8 cellular contexts compared by ENCODE assay signal in the genomic region with DNA sequence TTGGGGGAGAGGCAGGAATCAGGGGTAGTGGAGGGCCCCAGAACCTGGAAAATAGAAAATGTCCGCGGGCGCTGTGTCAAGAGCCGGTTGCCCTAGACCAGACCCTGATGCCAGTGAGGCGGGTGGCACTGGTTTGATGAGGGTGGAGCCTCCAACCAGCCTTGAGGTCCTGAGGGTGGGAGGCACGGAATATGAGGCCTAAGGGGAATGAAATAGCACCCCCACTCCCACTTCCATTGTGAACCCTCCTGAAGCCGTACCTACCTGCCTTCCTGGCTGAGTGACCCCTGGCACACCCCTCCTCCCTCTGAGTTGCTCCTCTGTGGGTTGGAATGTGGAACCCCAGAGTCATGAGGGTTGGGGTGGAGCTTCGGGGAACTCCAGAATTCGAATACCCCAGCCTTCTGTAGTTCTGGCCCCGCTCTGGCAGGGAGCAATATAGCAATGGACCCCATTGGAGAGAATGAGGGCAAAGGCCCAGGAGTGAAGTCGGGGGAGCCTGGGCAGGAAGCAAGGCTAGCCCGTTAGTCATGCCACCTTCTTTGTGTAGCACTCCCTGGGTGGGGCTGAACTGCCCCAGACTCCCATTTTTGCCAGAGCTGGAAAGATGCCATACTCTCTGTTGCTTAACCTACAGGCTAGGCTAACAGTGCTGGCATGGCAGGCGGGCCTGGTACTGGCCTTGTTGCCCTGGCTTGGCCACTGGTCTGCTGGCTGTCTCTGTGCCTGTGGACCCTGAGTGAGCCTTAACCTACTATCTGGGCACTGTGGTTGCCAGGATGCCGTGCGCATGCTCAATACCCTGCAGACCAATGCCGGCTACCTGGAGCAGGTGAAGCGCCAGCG. TPM values are rescaled to one million over a fixed set of nuclear protein-coding genes. Genes with fewer than 3 reads are reported as not detected.
DNase-seq lines count a peak whose midpoint lies in the region; ATAC-seq and TF ChIP-seq lines count a peak whose summit lies in the region.

No MANE protein-coding gene starts in this region.

- peak overlapping the region; percentile 97 for H3K27ac ChIP-seq in right cardiac atrium (ENCODE audit: low read length)

- H3K9me3 ChIP-seq in right cardiac atrium (ENCODE audit: control insufficient read depth, low read length) (no peaks in the 10 kb centered on the region), skeletal muscle satellite cell (replicated peaks; ENCODE audit: low read length) (no peaks in the 10 kb centered on the region)

- no peak for TF ChIP-seq POLR2A in GM18505 (IDR thresholded peaks at IDR 0.05; ENCODE audit: borderline replicate concordance, extremely low read depth, insufficient read depth, insufficient read length)

- H3K27me3 ChIP-seq in right cardiac atrium (ENCODE audit: control insufficient read depth, insufficient read depth) (no peaks in the 10 kb centered on the region), skeletal muscle satellite cell (ENCODE audit: control insufficient read depth, insufficient read depth, low read length) (no peaks in the 10 kb centered on the region)

- H3K4me3 ChIP-seq in right cardiac atrium (ENCODE audit: low read length) (peak overlapping the region; percentile 87), skeletal muscle satellite cell (ENCODE audit: low read length) (peak overlapping the region; percentile 84)

- H3K4me2 ChIP-seq in skeletal muscle satellite cell (ENCODE audit: low read length), result peak overlapping the region; percentile 95

- peaks cover 2% of the 10 kb centered on the region for H3K36me3 Mint-ChIP-seq in activated naive CD8-positive, alpha-beta T cell

- intact Hi-C loops in right cardiac atrium (cut with DNase I), result loop anchor here in 2 of 4 donors (5.0 to 10.0 kb wide), 2 partner anchors 71 to 114 kb away; partner anchors contain the start of genes AK1 (in 2 of the 2) and ST6GALNAC4 (in 1 of the 2)

- H3K4me1 Mint-ChIP-seq in activated naive CD8-positive, alpha-beta T cell (ENCODE audit: low read depth), result peaks cover 25% of the 10 kb centered on the region

- no peak for TF ChIP-seq EP300 in Ishikawa (IDR thresholded peaks at IDR 0.05; ENCODE audit: borderline replicate concordance)

- no peaks in the 10 kb centered on the region for H3K9me3 Mint-ChIP-seq in activated naive CD8-positive, alpha-beta T cell (ENCODE audit: low read depth)

- H3K36me3 ChIP-seq in skeletal muscle satellite cell (ENCODE audit: insufficient read depth, low read length), result peaks cover 33% of the 10 kb centered on the region

- TF ChIP-seq RAD21 in Ishikawa (IDR thresholded peaks at IDR 0.05; ENCODE audit: low read depth), result no peak

- no peaks in the 10 kb centered on the region for H3K27me3 Mint-ChIP-seq in activated naive CD8-positive, alpha-beta T cell

- H3K27ac Mint-ChIP-seq in activated naive CD8-positive, alpha-beta T cell, result peak overlapping the region; percentile 95

- H3K4me1 ChIP-seq in right cardiac atrium (ENCODE audit: control insufficient read depth, insufficient read depth, low read length), result peaks cover 4% of the 10 kb centered on the region
- H3K4me1 ChIP-seq in skeletal muscle satellite cell (ENCODE audit: control insufficient read depth, insufficient read depth, low read length), result peaks cover 23% of the 10 kb centered on the region

- ATAC-seq in right cardiac atrium, result peak; percentile 1 to 15
- ATAC-seq in GM18505 (IDR thresholded peaks at IDR 0.05; ENCODE audit: unreplicated experiment), result no peak
- ATAC-seq in HG02588 (IDR thresholded peaks at IDR 0.05; ENCODE audit: unreplicated experiment), result no peak

- peak overlapping the region; percentile 98 for H3K9ac ChIP-seq in skeletal muscle satellite cell (ENCODE audit: low read depth, low read length)

- WGBS in right cardiac atrium, result 45% methylated on average over 18 of the region's 18 CpGs

- DNase-seq in EH (ENCODE audit: low read depth) (peak; percentile 67), right cardiac atrium (peak; percentile 53 to 72 (median 69)), medulla oblongata (ENCODE audit: extremely low spot score) (no peak)

- peak overlapping the region; percentile 93 for H3K4me3 Mint-ChIP-seq in activated naive CD8-positive, alpha-beta T cell

TF ChIP-seq in Ishikawa, 13 proteins besides CTCF, POLR2A, EP300 and RAD21:
- peak; percentile 57; the same call in 1 of the 2 replicates for TF ChIP-seq ZBTB7A (IDR thresholded peaks at IDR 0.05; ENCODE audit: low read depth)
- TF ChIP-seq, protein P1, sequence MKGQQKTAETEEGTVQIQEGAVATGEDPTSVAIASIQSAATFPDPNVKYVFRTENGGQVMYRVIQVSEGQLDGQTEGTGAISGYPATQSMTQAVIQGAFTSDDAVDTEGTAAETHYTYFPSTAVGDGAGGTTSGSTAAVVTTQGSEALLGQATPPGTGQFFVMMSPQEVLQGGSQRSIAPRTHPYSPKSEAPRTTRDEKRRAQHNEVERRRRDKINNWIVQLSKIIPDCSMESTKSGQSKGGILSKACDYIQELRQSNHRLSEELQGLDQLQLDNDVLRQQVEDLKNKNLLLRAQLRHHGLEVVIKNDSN (IDR thresholded peaks at IDR 0.05), result no peak
- 0 out of 2 replicates have a peak, but pooled peaks have one; percentile 20 for TF ChIP-seq NFIC (IDR thresholded peaks at IDR 0.05)
- TF ChIP-seq CEBPB (IDR thresholded peaks at IDR 0.05), result peak; percentile 33; the same call in 1 of the 2 replicates

RNA-seq across cellular contexts. Expression of gene FPGS, which starts 1.0 kb away (rescaled TPM):
- 10 to 100 TPM; 34.1 to 53.1 (median 45.6) TPM for total RNA-seq in right cardiac atrium
- 30.1 TPM for polyA plus RNA-seq in right cardiac atrium
- 90.8 and 94.6 TPM in 2 replicates for total RNA-seq in skeletal muscle satellite cell (2012; rRNA removed)

RNA-seq across cellular contexts. Expression of gene CDK9, which starts 17.9 kb away (rescaled TPM):
- total RNA-seq in right cardiac atrium, result 10 to 100 TPM; 49.0 to 62.5 (median 58.6) TPM
- 37.3 TPM for polyA plus RNA-seq in right cardiac atrium
- total RNA-seq in skeletal muscle satellite cell (2012; rRNA removed), result 35.8 and 40.8 TPM in 2 replicates

RNA-seq across cellular contexts. Expression of gene SH2D3C, which starts 25.3 kb away (rescaled TPM):
- total RNA-seq in right cardiac atrium, result 10 to 100 TPM in 3 of 4 donors, 1 to 10 TPM in 1; 9.4 to 15.5 (median 12.7) TPM
- polyA plus RNA-seq in right cardiac atrium, result 17.4 TPM
- 0.25 TPM in 1 of 2 replicates, not detected in the other for total RNA-seq in skeletal muscle satellite cell (2012; rRNA removed)

RNA-seq across cellular contexts. Expression of gene ENG, which starts 50.7 kb away (rescaled TPM):
- 100 to 1,000 TPM; 275 to 462 (median 364) TPM for total RNA-seq in right cardiac atrium
- polyA plus RNA-seq in right cardiac atrium, result 362 TPM
- 33.7 and 39.1 TPM in 2 replicates for total RNA-seq in skeletal muscle satellite cell (2012; rRNA removed)

Comparison
In these comparisons a context has a peak if more than half of its experiments do, and no peak if none do; other contexts are left out.
1. ATAC-seq: peak in right cardiac atrium (2 of 2); none in GM18505 (single experiment) and HG02588 (single experiment).